9 cellular contexts compared by ENCODE assay signal in the genomic region with DNA sequence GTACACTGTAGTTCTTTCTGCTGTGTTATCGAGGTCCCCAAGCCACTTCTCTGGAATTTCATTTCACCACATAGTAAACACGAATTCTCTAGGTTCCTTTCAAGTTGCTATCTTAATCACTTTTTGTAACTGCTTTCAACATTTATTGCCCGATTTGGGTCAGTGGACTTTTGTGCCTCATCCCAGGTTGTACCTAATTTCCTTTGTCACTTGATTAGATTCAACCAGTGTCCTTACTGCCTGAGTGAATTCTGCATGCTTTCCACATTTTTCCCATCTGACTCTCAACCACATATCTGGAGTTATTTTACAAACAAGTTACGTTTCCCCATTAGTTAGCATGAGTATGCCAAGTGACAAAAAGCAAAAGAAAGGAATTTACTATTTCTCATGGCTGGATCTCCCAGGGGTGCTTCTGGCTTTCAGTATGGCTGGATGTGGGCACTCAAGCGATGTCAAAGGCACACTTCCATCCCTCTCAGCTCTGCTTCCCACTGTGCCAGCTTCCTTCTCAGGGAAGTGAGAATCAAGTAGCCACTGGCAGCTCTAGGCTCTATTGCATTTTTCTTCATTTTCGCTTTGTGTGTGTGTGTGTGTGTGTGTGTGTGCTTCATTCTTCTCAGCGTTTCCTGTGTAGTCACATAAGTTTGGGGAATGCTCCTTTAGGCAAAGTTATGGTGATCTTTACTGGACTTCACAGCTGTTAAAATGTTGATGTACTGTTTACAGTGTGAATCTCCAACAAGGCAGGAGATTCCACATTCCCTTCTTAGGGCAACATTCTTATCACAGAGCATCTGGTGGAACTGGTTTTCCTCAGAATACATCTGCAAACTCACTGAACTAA.
DNase-seq lines count a peak whose midpoint lies in the region; ATAC-seq and TF ChIP-seq lines count a peak whose summit lies in the region.
"Had no signal": no experiment of that assay in that cellular context is flagged by ENCODE, and none has a peak within 500 bp of the region (broad histone marks: within the 10 kb centered on the region; RNA-seq: fewer than 3 reads in every experiment).

No MANE protein-coding gene starts in this region.

- DNase-seq in AG04450 (ENCODE audit: low read depth, low spot score): peak; percentile 78
- peak; percentile 58 for DNase-seq in HT1080 (ENCODE audit: low read depth)
- peak; percentile 53 for DNase-seq in brain pericyte (ENCODE audit: low read depth, low spot score)
- DNase-seq in kidney tubule cell (ENCODE audit: low spot score): peak; percentile 99
- DNase-seq in inferior parietal cortex (ENCODE audit: extremely low spot score): no peak
- DNase-seq: NCI-H1092 treated with DMSO at 0.1 percent for 48 hours had no signal

- CTCF ChIA-PET in AG04450 (lab: Charles Lee): no interaction called here

- peak overlapping the region; percentile 31 for H3K4me3 ChIP-seq in AG04450 (ENCODE audit: low read depth, low read length)

- no peak for ATAC-seq in HG03095 (IDR thresholded peaks at IDR 0.05; ENCODE audit: unreplicated experiment)
- ATAC-seq in HG02840 (IDR thresholded peaks at IDR 0.05; ENCODE audit: low FRiP score, unreplicated experiment): no peak
- no peak for ATAC-seq in GM19395 (IDR thresholded peaks at IDR 0.05; ENCODE audit: unreplicated experiment)

- POLR2A ChIA-PET in AG04450 (lab: Yijun Ruan, JAX): interaction anchor here (0.6 to 1.2 kb wide), 4 partner anchors 11 to 81 kb away, joined by 3 to 6 read pairs (median 4); no protein-coding TSS in a partner anchor

- H3K27me3 ChIP-seq in AG04450 (ENCODE audit: control insufficient read depth, insufficient read depth, low read length): no peaks in the 10 kb centered on the region

- no peaks in the 10 kb centered on the region; the same call in 1 of the 2 replicates for H3K9me3 ChIP-seq in AG04450 (ENCODE audit: control insufficient read depth, insufficient read depth, low read length)

- H3K27ac ChIP-seq in AG04450 (ENCODE audit: low read depth, low read length): peak overlapping the region; percentile 98

- no peak for TF ChIP-seq CTCF in AG04450 (IDR thresholded peaks at IDR 0.05; ENCODE audit: low read depth, low read length)
